Comparison of ENCODE assay signal across 8 cellular contexts in genomic region chr19:17931532-17932191, GRCh38. TPM values are rescaled to one million over a fixed set of nuclear protein-coding genes. Genes with fewer than 3 reads are reported as not detected.
DNase-seq lines count a peak whose midpoint lies in the region; ATAC-seq and TF ChIP-seq lines count a peak whose summit lies in the region.

No MANE protein-coding gene starts in this region.

- DNase-seq in ELF-1 (ENCODE audit: low read depth, low spot score): peak; percentile 87
- DNase-seq in NCI-H2227 (lab: John Stamatoyannopoulos, UW; ENCODE audit: unreplicated experiment): peak; percentile 72
- DNase-seq in endothelial cell (ENCODE audit: low spot score): no peak
- no peak for DNase-seq in progenitor cell of endocrine pancreas (ENCODE audit: low spot score, unreplicated experiment)
- no peak for DNase-seq in stimulated activated CD4-positive, alpha-beta T cell treated with anti-CD3 and anti-CD28 coated beads, Interleukin-2, amount 100 ng/mL, for 24 hours
- no peak for DNase-seq in D341Med (ENCODE audit: low spot score)
- DNase-seq in HPDE6-E6E7 (ENCODE audit: extremely low spot score): no peak

- TF ChIP-seq CTCF in endothelial cell (IDR thresholded peaks at IDR 0.05; ENCODE audit: unreplicated experiment) (no peak), progenitor cell of endocrine pancreas (IDR thresholded peaks at IDR 0.05; ENCODE audit: unreplicated experiment) (no peak)

- H3K9me3 Mint-ChIP-seq in endothelial cell (ENCODE audit: unreplicated experiment) (no peaks in the 10 kb centered on the region), progenitor cell of endocrine pancreas (ENCODE audit: low read depth) (no peaks in the 10 kb centered on the region)

- H3K27ac Mint-ChIP-seq in endothelial cell (ENCODE audit: unreplicated experiment): no peak overlapping the region
- H3K27ac Mint-ChIP-seq in progenitor cell of endocrine pancreas: peak overlapping the region; percentile 82

- H3K27me3 Mint-ChIP-seq in endothelial cell (ENCODE audit: unreplicated experiment) (peaks cover 8% of the 10 kb centered on the region), progenitor cell of endocrine pancreas (peaks cover 11% of the 10 kb centered on the region)

- ATAC-seq in GM21515 (IDR thresholded peaks at IDR 0.05; ENCODE audit: unreplicated experiment): no peak

- H3K36me3 Mint-ChIP-seq in endothelial cell (ENCODE audit: low read depth, unreplicated experiment): no peaks in the 10 kb centered on the region
- no peaks in the 10 kb centered on the region for H3K36me3 Mint-ChIP-seq in progenitor cell of endocrine pancreas (ENCODE audit: insufficient read depth)

- H3K4me1 Mint-ChIP-seq in endothelial cell (ENCODE audit: unreplicated experiment) (peaks cover 9% of the 10 kb centered on the region), progenitor cell of endocrine pancreas (ENCODE audit: low read depth) (peaks cover 11% of the 10 kb centered on the region)

- H3K4me3 Mint-ChIP-seq in endothelial cell (ENCODE audit: unreplicated experiment): peak overlapping the region; percentile 80
- H3K4me3 Mint-ChIP-seq in progenitor cell of endocrine pancreas (ENCODE audit: low read depth): peak overlapping the region; percentile 63

RNA-seq across cellular contexts. Expression of gene CCDC124, which starts 1.2 kb away (rescaled TPM):
- 68.2 TPM for total RNA-seq in endothelial cell (ENCODE audit: unreplicated experiment)
- 80.2 and 84.3 TPM in 2 replicates for total RNA-seq in progenitor cell of endocrine pancreas

RNA-seq across cellular contexts. Expression of gene KCNN1, which starts 35.2 kb away (rescaled TPM):
- total RNA-seq in endothelial cell (ENCODE audit: unreplicated experiment): 19.3 TPM
- 19.6 and 20.3 TPM in 2 replicates for total RNA-seq in progenitor cell of endocrine pancreas

RNA-seq across cellular contexts. Expression of gene SLC5A5, which starts 59.9 kb away (rescaled TPM):
- total RNA-seq in endothelial cell (ENCODE audit: unreplicated experiment): not detected
- not detected in 2 replicates for total RNA-seq in progenitor cell of endocrine pancreas

Comparison
In these comparisons a context has a peak if more than half of its experiments do, and no peak if none do; other contexts are left out.
1. DNase-seq: peak in ELF-1 (single experiment) and NCI-H2227 (single experiment); none in endothelial cell (single experiment), progenitor cell of endocrine pancreas (single experiment), stimulated activated CD4-positive, alpha-beta T cell treated with anti-CD3 and anti-CD28 coated beads, Interleukin-2, amount 100 ng/mL, for 24 hours (0 of 2), D341Med (single experiment) and HPDE6-E6E7 (single experiment).